In the genomic region with DNA sequence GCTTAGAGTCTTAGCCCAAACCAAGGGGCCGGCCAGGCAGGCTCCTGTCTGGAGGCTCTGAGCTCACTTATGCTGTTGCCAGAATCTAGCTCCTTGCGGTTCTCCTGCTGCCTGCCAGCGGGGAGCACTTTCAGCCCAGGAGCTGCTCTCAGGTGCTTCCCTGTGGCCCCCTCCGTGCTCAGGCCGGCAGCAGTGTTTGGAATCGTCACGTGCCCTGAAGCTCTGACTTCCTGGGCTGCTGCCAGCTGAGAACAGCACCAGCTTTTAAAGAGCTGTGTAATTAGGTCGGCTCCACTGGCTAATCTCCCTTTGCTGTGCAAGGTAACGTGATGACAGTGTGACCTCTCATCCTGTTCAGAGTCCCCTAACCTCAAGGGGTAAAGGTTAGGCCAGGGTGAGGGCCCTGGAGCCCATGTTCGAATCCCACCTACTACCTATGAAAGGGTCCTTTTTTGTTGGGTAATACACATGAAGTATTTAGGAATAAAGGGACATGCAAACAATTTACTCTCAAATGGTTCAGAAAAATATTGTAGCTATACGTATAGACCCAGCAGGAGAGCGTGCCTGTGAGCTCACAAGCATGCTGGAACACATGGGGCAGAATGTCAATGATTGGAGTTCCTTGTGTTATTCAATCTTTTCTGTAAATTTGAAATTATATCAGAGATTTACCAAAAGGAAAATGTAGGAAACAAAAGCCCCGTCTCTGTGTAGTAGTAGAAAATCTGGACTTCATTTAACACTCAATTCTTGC, we compare ENCODE assay signal across 8 cellular contexts. TPM values are rescaled to one million over a fixed set of nuclear protein-coding genes. Genes with fewer than 3 reads are reported as not detected.
DNase-seq lines count a peak whose midpoint lies in the region; ATAC-seq, FAIRE-seq and TF ChIP-seq lines count a peak whose summit lies in the region.

No MANE protein-coding gene starts in this region.

- peak overlapping the region; percentile 17 for H3K4ac ChIP-seq in H1 (replicated peaks; ENCODE audit: insufficient read length, low read depth, low read length)

- peak overlapping the region; percentile 84 for H2BK120ac ChIP-seq in H1 (replicated peaks; ENCODE audit: low read depth, low read length)

- H2AFZ ChIP-seq in OCI-LY7 (ENCODE audit: low read length) (peak overlapping the region; percentile 7; the same call in 1 of the 2 replicates), H1 (ENCODE audit: low read length) (no peak overlapping the region)

- peaks cover 12% of the 10 kb centered on the region; the same call in 1 of the 2 replicates for H4K20me1 ChIP-seq in BLaER1
- H4K20me1 ChIP-seq in OCI-LY7 (ENCODE audit: insufficient read depth, low read length): no peaks in the 10 kb centered on the region
- no peaks in the 10 kb centered on the region for H4K20me1 ChIP-seq in H1 (replicated peaks in 1 of 2; ENCODE audit: control insufficient read depth in 1 of 2, insufficient read depth in 2 of 2, low read length in 2 of 2)

- H2BK12ac ChIP-seq in H1 (ENCODE audit: low read depth, low read length): peak overlapping the region; percentile 52

- no peaks in the 10 kb centered on the region for H3K9me3 Mint-ChIP-seq in neural crest cell

- peak overlapping the region; percentile 45 for H4K8ac ChIP-seq in H1 (ENCODE audit: extremely low read depth, insufficient read depth, low read length)

- CTCF ChIA-PET in OCI-LY7 (lab: Charles Lee; ENCODE audit: unreplicated experiment) (interaction anchor here (0.7 to 1.2 kb wide), 2 partner anchors 14 to 192 kb away, joined by 3 read pairs; no protein-coding TSS in a partner anchor), H1 (lab: Charles Lee; ENCODE audit: partially characterized antibody) (interaction anchor here (0.6 to 13.8 kb wide), 8 partner anchors 16 to 65 kb away, joined by 3 to 209 read pairs (median 3); no protein-coding TSS in a partner anchor)

- intact Hi-C loops in OCI-LY7 (cut with micrococcal nuclease; ENCODE audit: unreplicated experiment): no loop called here

- H3K4me3 ChIP-seq in BLaER1 (no peak overlapping the region), HUES48 (ENCODE audit: low read depth, low read length) (no peak overlapping the region), OCI-LY7 (ENCODE audit: low read depth, low read length, poor library complexity, severe bottlenecking) (no peak overlapping the region), H1 (ENCODE audit: extremely low read depth in 1 of 4, insufficient read depth in 2 of 4, low read depth in 3 of 4, low read length in 4 of 4) (peak overlapping the region in 2 of 4 experiments; percentile 1 to 27; a peak in 1 of 8 replicates)

- DNase-seq in OCI-LY7 (ENCODE audit: low spot score) (peak; percentile 26), H1 (ENCODE audit: low read depth in 1 of 2, low spot score in 2 of 2) (peak in 1 of 2 experiments; percentile 62), neural crest cell (ENCODE audit: low read depth, low spot score) (no peak), putamen (ENCODE audit: low spot score) (no peak)

- no peaks in the 10 kb centered on the region for H3K9me2 ChIP-seq in OCI-LY7 (ENCODE audit: insufficient read depth, low read length)

- H3K4me1 ChIP-seq in BLaER1 (peaks cover 59% of the 10 kb centered on the region), HUES48 (ENCODE audit: control insufficient read depth, insufficient read depth, low read length) (peaks cover 20% of the 10 kb centered on the region), OCI-LY7 (ENCODE audit: insufficient read depth, low read length, poor library complexity, severe bottlenecking) (no peaks in the 10 kb centered on the region), H1 (replicated peaks in 1 of 4; ENCODE audit: control insufficient read depth in 3 of 4, insufficient read depth in 4 of 4, low read length in 3 of 4) (peaks cover 6 to 17% (median 11%) of the 10 kb centered on the region in 4 experiments)

- peak overlapping the region; percentile 78 for H4K91ac ChIP-seq in H1 (replicated peaks; ENCODE audit: insufficient read length, low read length)

- H3K79me2 ChIP-seq in OCI-LY7 (ENCODE audit: insufficient read depth, low read depth, low read length) (no peaks in the 10 kb centered on the region), H1 (ENCODE audit: control insufficient read depth in 1 of 2, insufficient read depth in 2 of 2, low read length in 2 of 2) (no peaks in the 10 kb centered on the region)

- H3K18ac ChIP-seq in H1 (ENCODE audit: extremely low read depth, low read length): peak overlapping the region; percentile 44; the same call in 1 of the 2 replicates

- peak overlapping the region; percentile 87 for H3K27ac Mint-ChIP-seq in neural crest cell (ENCODE audit: unreplicated experiment)

- peak overlapping the region; percentile 73 for H3K4me2 ChIP-seq in BLaER1
- no peak overlapping the region for H3K4me2 ChIP-seq in OCI-LY7 (ENCODE audit: low read length)
- peak overlapping the region; percentile 39 to 72; a peak in 3 of 4 replicates for H3K4me2 ChIP-seq in H1 (ENCODE audit: insufficient read depth in 1 of 2, low read depth in 2 of 2, low read length in 2 of 2)

- no peaks in the 10 kb centered on the region for H3K27me3 Mint-ChIP-seq in neural crest cell (ENCODE audit: low read depth)

- TF ChIP-seq CTCF in OCI-LY7 (conservative IDR thresholded peaks at IDR 0.05; ENCODE audit: low read length) (no peak), H1 (IDR thresholded peaks at IDR 0.05; ENCODE audit: control extremely low read depth in 1 of 3, insufficient read depth in 1 of 3, low read depth in 1 of 3, low read length in 3 of 3) (no peak), neural crest cell (conservative IDR thresholded peaks at IDR 0.05) (no peak)

- H2AK5ac ChIP-seq in H1 (ENCODE audit: low read depth, low read length): peak overlapping the region; percentile 58; the same call in 1 of the 2 replicates

- TF ChIP-seq POLR2A in H1 (IDR thresholded peaks at IDR 0.05; ENCODE audit: control extremely low read depth in 1 of 2, low read depth in 2 of 2, low read length in 2 of 2): no peak

- 0 out of 2 replicates have a peak, but pooled peaks cover 5% of the 10 kb centered on the region for H3K27me3 ChIP-seq in BLaER1
- no peaks in the 10 kb centered on the region for H3K27me3 ChIP-seq in HUES48 (ENCODE audit: control insufficient read depth, insufficient read depth, low read length)
- no peaks in the 10 kb centered on the region for H3K27me3 ChIP-seq in H1 (replicated peaks in 1 of 4; ENCODE audit: control insufficient read depth in 3 of 4, extremely low read depth in 1 of 4, insufficient read depth in 3 of 4, low read length in 3 of 4)

- no TSS peak for BruUV-seq in OCI-LY7 (replicated peaks; lab: Mats Ljungman, UMichigan)

- H3K4me3 Mint-ChIP-seq in neural crest cell: no peak overlapping the region

- no peak for TF ChIP-seq EP300 in H1 (IDR thresholded peaks at IDR 0.05; ENCODE audit: borderline replicate concordance in 1 of 2, low read depth in 2 of 2, low read length in 2 of 2)

- H3K27ac ChIP-seq in BLaER1 (peak overlapping the region; percentile 1; the same call in 1 of the 2 replicates), HUES48 (ENCODE audit: low read depth, low read length) (peak overlapping the region; percentile 75), OCI-LY7 (ENCODE audit: low read depth, low read length, poor library complexity, severe bottlenecking) (no peak overlapping the region), H1 (ENCODE audit: low read depth, low read length) (no peak overlapping the region)

- no peak for TF ChIP-seq RAD21 in H1 (IDR thresholded peaks at IDR 0.05 in 1 of 2, conservative IDR thresholded peaks at IDR 0.05 in 1 of 2; ENCODE audit: low read depth in 2 of 2, low read length in 2 of 2)

- H3K9me3 ChIP-seq in BLaER1: no peaks in the 10 kb centered on the region
- no peaks in the 10 kb centered on the region for H3K9me3 ChIP-seq in HUES48 (ENCODE audit: control insufficient read depth, insufficient read depth, low read length)
- no peaks in the 10 kb centered on the region for H3K9me3 ChIP-seq in OCI-LY7 (ENCODE audit: low read length)
- H3K9me3 ChIP-seq in H1 (ENCODE audit: insufficient read depth in 2 of 2, low read depth in 1 of 2, low read length in 1 of 2): no peaks in the 10 kb centered on the region

- no peaks in the 10 kb centered on the region for H3K36me3 Mint-ChIP-seq in neural crest cell (ENCODE audit: low read depth)

- no peaks in the 10 kb centered on the region for H3K23me2 ChIP-seq in H1 (ENCODE audit: low read depth, low read length)

- POLR2A ChIA-PET in OCI-LY7 (lab: Charles Lee) (interaction anchor here (0.5 to 1.0 kb wide), 3 partner anchors 11 to 16 kb away, joined by 3 to 4 read pairs (median 4); no protein-coding TSS in a partner anchor), H1 (lab: Charles Lee; ENCODE audit: partially characterized antibody) (interaction anchor here (0.9 to 1.6 kb wide), 2 partner anchors 16 to 22 kb away, joined by 3 to 5 read pairs; no protein-coding TSS in a partner anchor)

- H3K4me1 Mint-ChIP-seq in neural crest cell: peaks cover 29% of the 10 kb centered on the region

- ATAC-seq in HG03469 (IDR thresholded peaks at IDR 0.05; ENCODE audit: unreplicated experiment) (no peak), GM21390 (IDR thresholded peaks at IDR 0.05; ENCODE audit: unreplicated experiment) (no peak)

- no peak overlapping the region for H3K56ac ChIP-seq in H1 (replicated peaks; ENCODE audit: insufficient read length, low read depth, low read length)

- no peak for FAIRE-seq in H1 (lab: Jason Lieb, UNC)

- H3K36me3 ChIP-seq in BLaER1: peaks cover 10% of the 10 kb centered on the region; the same call in 1 of the 2 replicates
- no peaks in the 10 kb centered on the region for H3K36me3 ChIP-seq in HUES48 (ENCODE audit: control insufficient read depth, insufficient read depth, low read length)
- H3K36me3 ChIP-seq in OCI-LY7 (ENCODE audit: insufficient read depth, low read length): no peaks in the 10 kb centered on the region
- H3K36me3 ChIP-seq in H1 (ENCODE audit: control insufficient read depth in 2 of 4, insufficient read depth in 4 of 4, low read length in 3 of 4): no peaks in the 10 kb centered on the region

- H4K5ac ChIP-seq in H1 (ENCODE audit: insufficient read length, low read depth, low read length): peak overlapping the region; percentile 38

- H3K79me1 ChIP-seq in H1 (ENCODE audit: low read depth, low read length): no peaks in the 10 kb centered on the region

- H3K9ac ChIP-seq in BLaER1 (peak overlapping the region; percentile 10; the same call in 1 of the 2 replicates), HUES48 (ENCODE audit: low read depth, low read length) (no peak overlapping the region), H1 (replicated peaks in 1 of 4; ENCODE audit: extremely low read depth in 1 of 4, low read depth in 3 of 4, low read length in 3 of 4) (no peak overlapping the region)

- no peak overlapping the region for H2BK15ac ChIP-seq in H1 (ENCODE audit: low read length)

- no peak overlapping the region for H3K14ac ChIP-seq in H1 (ENCODE audit: insufficient read length)

- 29% methylated on average over 13 of the region's 13 CpGs; no CpG with 5 or more reads in 1 of the 2 experiments for WGBS in H1 (ENCODE audit: extremely low coverage in 1 of 2, insufficient coverage in 1 of 2, insufficient read length in 1 of 2, insufficient replicate concordance in 2 of 2, low coverage in 1 of 2, low lambda C conversion rate in 2 of 2, missing lambda C conversion rate in 1 of 2), 2 experiments

- no peak overlapping the region for H3K23ac ChIP-seq in H1 (ENCODE audit: insufficient read length)

- peak overlapping the region; percentile 82; the same call in 1 of the 2 replicates for H2BK20ac ChIP-seq in H1 (ENCODE audit: low read length)

- peak overlapping the region; percentile 27; the same call in 1 of the 2 replicates for H2BK5ac ChIP-seq in H1 (ENCODE audit: low read depth, low read length)

RNA-seq across cellular contexts. Expression of gene ZNF862, which starts 16.6 kb away (rescaled TPM):
- 7.9 and 9.2 TPM in 2 replicates for total RNA-seq in OCI-LY7 (2014; rRNA removed; shearing (Covaris generic))
- total RNA-seq in OCI-LY7 (2022) (9.1 and 12.1 TPM in 2 replicates), neural crest cell (15.2 and 19.6 TPM in 2 replicates)
- 2.5 and 3.9 TPM in 2 replicates for total RNA-seq in H1 (2021; fragmentation: NEBNext Ultra II Directional; extraction: Animal tissue kit (Norgen Biotek cat#: 25700))
- polyA plus RNA-seq in H1 (2011; rRNA removed): 1.8 and 2.8 TPM in 2 replicates
- polyA plus RNA-seq in H1 (2011; cell fraction: cytosol; rRNA removed): 2.4 TPM
- polyA plus RNA-seq in H1 (2011; cell fraction: nucleus; rRNA removed): 9.0 TPM
- polyA plus RNA-seq in H1 (2012, experiment 1 of 2): 1.8 to 3.1 TPM (median 2.4 TPM) in 4 replicates
- polyA plus RNA-seq in H1 (2012, experiment 2 of 2): 0.62 TPM
- polyA plus RNA-seq in H1 (2013, experiment 1 of 2): 1.1 TPM
- 1.2 TPM for polyA plus RNA-seq in H1 (2013, experiment 2 of 2)
- polyA minus RNA-seq in H1 (2011; rRNA and poly(A)+ RNA removed): 4.0 and 5.4 TPM in 2 replicates
- 1.5 TPM for polyA minus RNA-seq in H1 (2011; cell fraction: cytosol; rRNA and poly(A)+ RNA removed)
- polyA minus RNA-seq in H1 (2011; cell fraction: nucleus; rRNA and poly(A)+ RNA removed): 8.9 TPM

RNA-seq across cellular contexts. Expression of gene ATP6V0E2, which starts 19.0 kb away (rescaled TPM):
- total RNA-seq in OCI-LY7 (2014; rRNA removed; shearing (Covaris generic)): 35.2 and 38.6 TPM in 2 replicates
- total RNA-seq in OCI-LY7 (2022) (48.1 and 48.3 TPM in 2 replicates), neural crest cell (86.5 and 87.4 TPM in 2 replicates)
- total RNA-seq in H1 (2021; fragmentation: NEBNext Ultra II Directional; extraction: Animal tissue kit (Norgen Biotek cat#: 25700)): 26.1 and 30.7 TPM in 2 replicates
- 47.9 and 75.1 TPM in 2 replicates for polyA plus RNA-seq in H1 (2011; rRNA removed)
- 28.2 TPM for polyA plus RNA-seq in H1 (2011; cell fraction: cytosol; rRNA removed)
- 25.4 TPM for polyA plus RNA-seq in H1 (2011; cell fraction: nucleus; rRNA removed)
- polyA plus RNA-seq in H1 (2012, experiment 1 of 2): 22.2 to 32.2 TPM (median 29.6 TPM) in 4 replicates
- polyA plus RNA-seq in H1 (2012, experiment 2 of 2): 34.8 TPM
- 22.2 TPM for polyA plus RNA-seq in H1 (2013, experiment 1 of 2)
- 25.2 TPM for polyA plus RNA-seq in H1 (2013, experiment 2 of 2)
- polyA minus RNA-seq in H1 (2011; rRNA and poly(A)+ RNA removed): 8.1 and 10.5 TPM in 2 replicates
- 13.7 TPM for polyA minus RNA-seq in H1 (2011; cell fraction: cytosol; rRNA and poly(A)+ RNA removed)
- 9.2 TPM for polyA minus RNA-seq in H1 (2011; cell fraction: nucleus; rRNA and poly(A)+ RNA removed)

Comparison
In these comparisons a context has a peak if more than half of its experiments do, and no peak if none do; other contexts are left out.
1. H3K27ac ChIP-seq: peak in BLaER1 (single experiment) and HUES48 (single experiment); none in OCI-LY7 (single experiment) and H1 (single experiment).